Comparison of ENCODE assay signal across 16 cellular contexts in the genomic region with DNA sequence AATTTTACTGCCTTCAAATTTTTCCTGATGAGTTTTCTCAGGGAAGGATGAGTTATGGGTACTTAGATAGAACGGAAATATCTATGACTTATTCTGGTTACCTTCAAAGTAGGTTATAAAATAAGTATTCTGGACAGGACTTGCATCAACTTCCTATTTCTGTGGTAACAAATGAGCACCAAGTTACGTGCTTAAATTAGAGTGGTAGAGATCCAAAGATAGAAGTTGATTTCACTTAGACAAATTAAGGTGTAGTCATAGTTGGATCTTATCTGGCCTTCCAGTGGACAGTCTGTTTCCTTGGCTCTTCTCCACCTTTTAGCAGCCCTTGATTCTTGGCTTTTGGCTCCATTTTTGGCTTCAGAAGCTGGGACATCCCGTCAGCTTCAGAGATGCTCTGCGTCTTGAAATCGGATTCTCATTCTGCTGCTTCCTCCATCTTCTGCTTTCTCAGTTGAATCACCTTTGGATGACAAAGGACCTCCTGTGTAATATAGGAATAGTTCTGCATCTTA.
DNase-seq lines count a peak whose midpoint lies in the region; ATAC-seq and TF ChIP-seq lines count a peak whose summit lies in the region.
"Had no signal": no experiment of that assay in that cellular context is flagged by ENCODE, and none has a peak within 500 bp of the region (broad histone marks: within the 10 kb centered on the region; RNA-seq: fewer than 3 reads in every experiment).

No MANE protein-coding gene starts in this region.

- H2AFZ ChIP-seq in mammary epithelial cell (ENCODE audit: low read depth, low read length): no peak overlapping the region
- H2AFZ ChIP-seq: GM23338 had no signal

- H3K9me3 ChIP-seq in mammary epithelial cell (replicated peaks; ENCODE audit: insufficient read depth, low read length) (no peaks in the 10 kb centered on the region), breast epithelium (no peaks in the 10 kb centered on the region), RWPE2 (ENCODE audit: severe bottlenecking) (no peaks in the 10 kb centered on the region)

- CTCF ChIA-PET in mammary epithelial cell (lab: Charles Lee; ENCODE audit: low non-redundant PET): no interaction called here

- H3K36me3 ChIP-seq in mammary epithelial cell (ENCODE audit: insufficient read depth, low read length) (no peaks in the 10 kb centered on the region), breast epithelium (no peaks in the 10 kb centered on the region), RWPE2 (ENCODE audit: low read depth) (no peaks in the 10 kb centered on the region)

- dilution Hi-C loops in mammary epithelial cell (cut with HindIII; ENCODE audit: low sequenced_read_pairs): no loop called here

- H3K4me2 ChIP-seq in mammary epithelial cell (ENCODE audit: insufficient read depth, low read depth, low read length): no peak overlapping the region
- H3K4me2 ChIP-seq: GM23338 had no signal

- DNase-seq in mammary epithelial cell (peak; percentile 38), breast epithelium (ENCODE audit: low spot score in 2 of 2) (no peak), RWPE2 (ENCODE audit: low spot score) (no peak), foreskin keratinocyte (peak in 1 of 2 donors; percentile 56), posterior cingulate gyrus (no peak)
- DNase-seq: CD8-positive, alpha-beta T cell; COR-L47; DMS153; DMS79 treated with DMSO at 0.1 percent for 48 hours; GF-D8; H7 had no signal

- TF ChIP-seq POLR2A in breast epithelium (IDR thresholded peaks at IDR 0.05): no peak

- no peaks in the 10 kb centered on the region for H3K79me2 ChIP-seq in mammary epithelial cell (ENCODE audit: insufficient read depth, low read length)

- TF ChIP-seq CTCF in mammary epithelial cell (conservative IDR thresholded peaks at IDR 0.05 in 1 of 2, IDR thresholded peaks at IDR 0.05 in 1 of 2; ENCODE audit: extremely low read depth in 1 of 2, insufficient read depth in 1 of 2, low read depth in 1 of 2, low read length in 2 of 2): no peak
- no peak for TF ChIP-seq CTCF in breast epithelium (IDR thresholded peaks at IDR 0.05)
- TF ChIP-seq CTCF in RWPE2 (IDR thresholded peaks at IDR 0.05; ENCODE audit: poor library complexity, severe bottlenecking): no peak
- TF ChIP-seq CTCF in foreskin keratinocyte (conservative IDR thresholded peaks at IDR 0.05): no peak

- ATAC-seq in RWPE2 (ENCODE audit: low read depth) (peak; percentile 48), foreskin keratinocyte (no peak), GM21529 (IDR thresholded peaks at IDR 0.05; ENCODE audit: unreplicated experiment) (no peak), HG02642 (IDR thresholded peaks at IDR 0.05; ENCODE audit: poor library complexity, unreplicated experiment) (no peak)
- ATAC-seq: CD8-positive, alpha-beta T cell; GM23338; HepG2 had no signal

- no TSS peak for BruUV-seq in mammary epithelial cell (replicated peaks; lab: Mats Ljungman, UMichigan)

- no peaks in the 10 kb centered on the region for H4K20me1 ChIP-seq in mammary epithelial cell (ENCODE audit: insufficient read depth, low read length)

- H3K4me1 ChIP-seq in mammary epithelial cell (ENCODE audit: insufficient read depth, low read length): peaks cover 22% of the 10 kb centered on the region
- no peaks in the 10 kb centered on the region for H3K4me1 ChIP-seq in breast epithelium
- H3K4me1 ChIP-seq in RWPE2 (ENCODE audit: insufficient read depth, poor library complexity, severe bottlenecking): peaks cover 18% of the 10 kb centered on the region
- peaks cover 21% of the 10 kb centered on the region for H3K4me1 ChIP-seq in foreskin keratinocyte

- intact Hi-C loops in mammary epithelial cell (cut with micrococcal nuclease): no loop called here
- intact Hi-C loops in breast epithelium (cut with DNase I; ENCODE audit: low total_unique reads): no loop called here
- intact Hi-C loops in posterior cingulate gyrus (cut with DNase I): no loop called here

- no peak overlapping the region for H3K27ac ChIP-seq in mammary epithelial cell (ENCODE audit: insufficient read depth, low read depth, low read length)
- no peak overlapping the region for H3K27ac ChIP-seq in breast epithelium
- H3K27ac ChIP-seq in RWPE2 (ENCODE audit: poor library complexity, severe bottlenecking): peak overlapping the region; percentile 77
- peak overlapping the region; percentile 80 for H3K27ac ChIP-seq in foreskin keratinocyte
- H3K27ac ChIP-seq: 22Rv1 had no signal

- H3K27me3 ChIP-seq in mammary epithelial cell (ENCODE audit: insufficient read depth, low read length) (no peaks in the 10 kb centered on the region), breast epithelium (no peaks in the 10 kb centered on the region), RWPE2 (ENCODE audit: insufficient read depth, poor library complexity, severe bottlenecking) (no peaks in the 10 kb centered on the region), foreskin keratinocyte (no peaks in the 10 kb centered on the region)

- 77% methylated on average over 5 of the region's 5 CpGs for WGBS in mammary epithelial cell (ENCODE audit: low coverage, missing lambda C conversion rate)

- in situ Hi-C loops in mammary epithelial cell (cut with MboI; ENCODE audit: low sequenced_read_pairs in 2 of 2): no loop called here

- no peak overlapping the region for H3K4me3 ChIP-seq in mammary epithelial cell (replicated peaks in 1 of 3; ENCODE audit: insufficient read depth in 1 of 3, low read depth in 2 of 3, low read length in 3 of 3)
- H3K4me3 ChIP-seq in breast epithelium: no peak overlapping the region
- no peak overlapping the region for H3K4me3 ChIP-seq in RWPE2 (ENCODE audit: severe bottlenecking)
- H3K4me3 ChIP-seq: GM23338 had no signal

- no peak overlapping the region for H3K9ac ChIP-seq in mammary epithelial cell (ENCODE audit: insufficient read depth, low read length)

Comparison
In these comparisons a context has a peak if more than half of its experiments do, and no peak if none do; other contexts are left out.
1. H3K27ac ChIP-seq: peak in RWPE2 (single experiment) and foreskin keratinocyte (single experiment); none in mammary epithelial cell (single experiment) and breast epithelium (0 of 2).